Comparison of ENCODE assay signal across 1 cellular context in the genomic region with DNA sequence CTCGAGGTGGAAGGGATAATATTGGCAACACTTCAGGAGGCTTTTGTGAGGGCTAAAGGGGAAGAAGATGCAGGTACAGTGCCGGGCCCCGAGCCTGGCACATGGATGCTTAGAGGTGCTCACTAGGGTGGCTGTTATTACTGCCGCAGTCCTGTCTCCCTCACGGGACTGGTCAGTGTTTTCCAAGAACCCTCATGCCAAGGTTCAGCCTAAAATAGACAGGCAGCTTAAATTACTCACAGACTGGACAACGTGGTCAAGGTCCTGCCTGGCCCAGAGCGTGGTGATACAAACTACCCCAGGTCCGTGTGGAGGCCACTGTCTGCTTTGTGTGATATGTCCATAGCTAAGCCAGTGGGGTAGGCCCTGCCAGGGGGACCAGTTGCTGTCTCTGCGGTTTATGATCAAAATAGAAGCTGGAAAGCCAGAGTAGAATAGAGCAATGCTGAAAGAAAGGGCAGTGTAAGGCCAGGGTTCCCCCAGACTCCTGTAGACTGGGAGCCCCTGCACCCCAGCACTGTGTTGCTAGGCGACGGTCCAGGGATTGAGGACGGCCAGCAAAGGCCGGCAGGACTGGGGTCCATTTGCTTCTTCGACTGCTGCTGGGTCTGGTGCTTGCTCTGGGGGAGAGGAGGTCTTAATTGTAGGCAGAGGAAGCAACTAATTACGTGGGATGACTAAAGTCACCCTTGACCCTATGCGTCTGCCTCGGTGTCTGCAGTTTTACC.
TF ChIP-seq lines count a peak whose summit lies in the region.

No MANE protein-coding gene starts in this region.

TF ChIP-seq in HepG2, 621 proteins besides CTCF, POLR2A, EP300 and RAD21 (continued from another document):
- no peak; the same call in 1 of the 2 replicates for TF ChIP-seq SKIL (CRISPR knock-in tag; IDR thresholded peaks at IDR 0.05; ENCODE audit: borderline replicate concordance)
- no peak for TF ChIP-seq NFAT5 (CRISPR knock-in tag; IDR thresholded peaks at IDR 0.05)
- TF ChIP-seq MAF1 (CRISPR knock-in tag; IDR thresholded peaks at IDR 0.05; ENCODE audit: borderline replicate concordance) = no peak
- TF ChIP-seq ZSCAN31 (CRISPR knock-in tag; IDR thresholded peaks at IDR 0.05; ENCODE audit: low read depth) = peak; percentile 70; the same call in 1 of the 2 replicates
